27 cellular contexts compared by ENCODE assay signal in genomic region chr17:8053600-8053999, GRCh38. TPM values are rescaled to one million over a fixed set of nuclear protein-coding genes. Genes with fewer than 3 reads are reported as not detected.
"Had no signal": no experiment of that assay in that cellular context is flagged by ENCODE, and none has a peak within 500 bp of the region (broad histone marks: within the 10 kb centered on the region; RNA-seq: fewer than 3 reads in every experiment).

No MANE protein-coding gene starts in this region.

- H3K27me3 ChIP-seq: foreskin keratinocyte, hepatocyte had no signal

- H2AFZ ChIP-seq: hepatocyte had no signal

- H3K9me3 Mint-ChIP-seq: activated naive CD4-positive, alpha-beta T cell treated with anti-CD3 and anti-CD28 coated beads for 36 hours; activated naive CD8-positive, alpha-beta T cell treated with anti-CD3 and anti-CD28 coated beads, Interleukin-2, amount 50 U/mL, for 24 hours; activated T-helper 1 cell treated with anti-CD3 and anti-CD28 coated beads, Interleukin-12 subunit alpha, Interleukin-12 subunit beta, Interleukin-2, Interleukin-4 antibody, amounts not matched to agents 30 ng/mL and 10 ng/mL and 1 ng/mL, durations not matched to agents 14 hours and 24 hours and 36 hours; brain; neural crest cell; stimulated activated naive CD8-positive, alpha-beta T cell treated with anti-CD3 and anti-CD28 coated beads, Interleukin-15, amount 100 ng/mL, for 72 hours; type B pancreatic cell had no signal

- H3K4me3 ChIP-seq: dorsolateral prefrontal cortex, hepatocyte, lung, suprapubic skin had no signal

- H3K4me1 ChIP-seq: foreskin keratinocyte had no signal

- ATAC-seq: activated naive CD8-positive, alpha-beta T cell treated with anti-CD3 and anti-CD28 coated beads, Interleukin-2, amount 50 U/mL, for 24 hours; foreskin keratinocyte; left lobe of liver; right cardiac atrium; stimulated activated naive CD8-positive, alpha-beta T cell treated with anti-CD3 and anti-CD28 coated beads, Interleukin-15, amount 100 ng/mL, for 72 hours had no signal

- H3K4me3 Mint-ChIP-seq: activated naive CD4-positive, alpha-beta T cell treated with anti-CD3 and anti-CD28 coated beads for 36 hours; activated naive CD8-positive, alpha-beta T cell treated with anti-CD3 and anti-CD28 coated beads, Interleukin-2, amount 50 U/mL, for 24 hours; activated T-helper 1 cell treated with anti-CD3 and anti-CD28 coated beads, Interleukin-12 subunit alpha, Interleukin-12 subunit beta, Interleukin-2, Interleukin-4 antibody, amounts not matched to agents 30 ng/mL and 10 ng/mL and 1 ng/mL, durations not matched to agents 14 hours and 24 hours and 36 hours; brain; neural crest cell; stimulated activated naive CD8-positive, alpha-beta T cell treated with anti-CD3 and anti-CD28 coated beads, Interleukin-15, amount 100 ng/mL, for 72 hours; type B pancreatic cell had no signal

- H3K27ac Mint-ChIP-seq: activated naive CD4-positive, alpha-beta T cell treated with anti-CD3 and anti-CD28 coated beads for 36 hours; activated naive CD8-positive, alpha-beta T cell treated with anti-CD3 and anti-CD28 coated beads, Interleukin-2, amount 50 U/mL, for 24 hours; activated T-helper 1 cell treated with anti-CD3 and anti-CD28 coated beads, Interleukin-12 subunit alpha, Interleukin-12 subunit beta, Interleukin-2, Interleukin-4 antibody, amounts not matched to agents 30 ng/mL and 10 ng/mL and 1 ng/mL, durations not matched to agents 14 hours and 24 hours and 36 hours; brain; progenitor cell of endocrine pancreas; type B pancreatic cell had no signal

- DNase-seq: activated CD4-positive, alpha-beta T cell treated with anti-CD3 and anti-CD28 coated beads, Interleukin-2, amount 50 U/mL, for 4 hours; activated naive CD4-positive, alpha-beta T cell treated with anti-CD3 and anti-CD28 coated beads for 36 hours; activated naive CD8-positive, alpha-beta T cell treated with anti-CD3 and anti-CD28 coated beads, Interleukin-2, amount 50 U/mL, for 24 hours; activated T-cell treated with anti-CD3 and anti-CD28 coated beads for 4 hours; anterior cingulate cortex; caudate nucleus; midbrain; right cardiac atrium; small intestine; stimulated activated CD4-positive, alpha-beta T cell treated with anti-CD3 and anti-CD28 coated beads, Interleukin-4, amount 100 ng/mL, for 1 hour; stimulated activated naive CD8-positive, alpha-beta T cell treated with anti-CD3 and anti-CD28 coated beads, Interleukin-15, amount 100 ng/mL, for 72 hours; T-helper 2 cell had no signal

- H3K4me2 ChIP-seq: hepatocyte had no signal

- H3K27ac ChIP-seq: dorsolateral prefrontal cortex, epithelial cell of prostate, foreskin keratinocyte, hepatocyte, suprapubic skin had no signal

- H3K79me2 ChIP-seq: hepatocyte had no signal

RNA-seq across cellular contexts. Expression of gene ALOX15B, which starts 14.7 kb away (rescaled TPM):
- total RNA-seq: activated naive CD4-positive, alpha-beta T cell treated with anti-CD3 and anti-CD28 coated beads for 36 hours; activated T-helper 1 cell treated with anti-CD3 and anti-CD28 coated beads, Interleukin-12 subunit alpha, Interleukin-12 subunit beta, Interleukin-2, Interleukin-4 antibody, amounts not matched to agents 30 ng/mL and 10 ng/mL and 1 ng/mL, durations not matched to agents 14 hours and 24 hours and 36 hours; fibroblast of lung; neural crest cell; progenitor cell of endocrine pancreas had no signal
- polyA plus RNA-seq: fibroblast of lung had no signal

RNA-seq across cellular contexts. Expression of gene ALOX12B, which starts 33.9 kb away (rescaled TPM):
- total RNA-seq: fibroblast of lung, kidney, left lobe of liver, neural crest cell, omental fat pad had no signal
- polyA plus RNA-seq: fibroblast of lung, right cardiac atrium had no signal

RNA-seq across cellular contexts. Expression of gene GUCY2D, which starts 51.2 kb away (rescaled TPM):
- total RNA-seq: activated naive CD4-positive, alpha-beta T cell treated with anti-CD3 and anti-CD28 coated beads for 36 hours; activated T-helper 1 cell treated with anti-CD3 and anti-CD28 coated beads, Interleukin-12 subunit alpha, Interleukin-12 subunit beta, Interleukin-2, Interleukin-4 antibody, amounts not matched to agents 30 ng/mL and 10 ng/mL and 1 ng/mL, durations not matched to agents 14 hours and 24 hours and 36 hours; fibroblast of lung; hepatocyte; neural crest cell; progenitor cell of endocrine pancreas; suprapubic skin had no signal
- polyA plus RNA-seq: fibroblast of lung, small intestine had no signal
